ENCODE assay signal across 12 cellular contexts in genomic region chr21:38267991-38268858, GRCh38. TPM values are rescaled to one million over a fixed set of nuclear protein-coding genes. Genes with fewer than 3 reads are reported as not detected.
A peak's percentile ranks its signal among the peaks of the same experiment; 100 is the strongest.
DNase-seq lines count a peak whose midpoint lies in the region; ATAC-seq, FAIRE-seq and TF ChIP-seq lines count a peak whose summit lies in the region.
"Had no signal": no experiment of that assay in that cellular context is flagged by ENCODE, and none has a peak within 500 bp of the region (broad histone marks: within the 10 kb centered on the region; RNA-seq: fewer than 3 reads in every experiment).

No MANE protein-coding gene starts in this region.

- no peaks in the 10 kb centered on the region for H3K9me3 Mint-ChIP-seq in activated naive CD8-positive, alpha-beta T cell (ENCODE audit: low read depth)
- no peaks in the 10 kb centered on the region for H3K9me3 Mint-ChIP-seq in activated naive CD8-positive, alpha-beta T cell treated with anti-CD3 and anti-CD28 coated beads, Interleukin-2, amount 50 U/mL, for 24 hours
- H3K9me3 Mint-ChIP-seq in activated T-helper 17 cell treated with anti-CD3 and anti-CD28 coated beads, Interleukin-2, amount 50 U/mL, for 72 hours = no peaks in the 10 kb centered on the region
- H3K9me3 Mint-ChIP-seq: effector memory CD8-positive, alpha-beta T cell had no signal

- H3K9me3 ChIP-seq in kidney (ENCODE audit: control insufficient read depth in 1 of 2, low read length in 2 of 2) = no peaks in the 10 kb centered on the region
- no peaks in the 10 kb centered on the region for H3K9me3 ChIP-seq in SJCRH30 (replicated peaks)
- H3K9me3 ChIP-seq: tibial artery had no signal

- no peak for TF ChIP-seq CTCF in kidney (IDR thresholded peaks at IDR 0.05; ENCODE audit: borderline replicate concordance, extremely low read depth, insufficient read depth)

- no peak overlapping the region for H3K4me3 Mint-ChIP-seq in activated naive CD8-positive, alpha-beta T cell
- H3K4me3 Mint-ChIP-seq in activated naive CD8-positive, alpha-beta T cell treated with anti-CD3 and anti-CD28 coated beads, Interleukin-2, amount 50 U/mL, for 24 hours = no peak overlapping the region
- H3K4me3 Mint-ChIP-seq in activated T-helper 17 cell treated with anti-CD3 and anti-CD28 coated beads, Interleukin-2, amount 50 U/mL, for 72 hours = no peak overlapping the region
- H3K4me3 Mint-ChIP-seq: effector memory CD8-positive, alpha-beta T cell had no signal

- H3K4me1 ChIP-seq in kidney (ENCODE audit: control insufficient read depth in 1 of 2, insufficient read depth in 1 of 2, low read depth in 1 of 2, low read length in 2 of 2) (peaks cover 17 to 25% of the 10 kb centered on the region in 2 donors), SJCRH30 (no peaks in the 10 kb centered on the region)

- peaks cover 7% of the 10 kb centered on the region for H3K27me3 Mint-ChIP-seq in activated naive CD8-positive, alpha-beta T cell
- peaks cover 8% of the 10 kb centered on the region for H3K27me3 Mint-ChIP-seq in activated naive CD8-positive, alpha-beta T cell treated with anti-CD3 and anti-CD28 coated beads, Interleukin-2, amount 50 U/mL, for 24 hours
- H3K27me3 Mint-ChIP-seq in activated T-helper 17 cell treated with anti-CD3 and anti-CD28 coated beads, Interleukin-2, amount 50 U/mL, for 72 hours = peaks cover 18% of the 10 kb centered on the region

- DNase-seq in activated naive CD8-positive, alpha-beta T cell treated with anti-CD3 and anti-CD28 coated beads, Interleukin-2, amount 50 U/mL, for 24 hours = no peak
- DNase-seq in kidney (no peak), SJCRH30 (no peak), NCI-H1105 treated with DMSO at 0.1 percent for 48 hours (lab: John Stamatoyannopoulos, UW) (no peak)
- DNase-seq: activated effector memory CD4-positive, alpha-beta T cell treated with Interleukin-2 at 50 U/mL for 16 hours; effector memory CD8-positive, alpha-beta T cell; occipital lobe; tibial artery had no signal

- FAIRE-seq in kidney (lab: Jason Lieb, UNC) = no peak

- no peak for ATAC-seq in activated naive CD8-positive, alpha-beta T cell treated with anti-CD3 and anti-CD28 coated beads, Interleukin-2, amount 50 U/mL, for 24 hours
- ATAC-seq in activated T-helper 17 cell treated with anti-CD3 and anti-CD28 coated beads, Interleukin-2, amount 50 U/mL, for 72 hours (replicated peaks) = peak; percentile 76
- no peak for ATAC-seq in HG03469 (IDR thresholded peaks at IDR 0.05; ENCODE audit: unreplicated experiment)
- ATAC-seq in HG03457 (IDR thresholded peaks at IDR 0.05; ENCODE audit: unreplicated experiment) = no peak
- ATAC-seq: effector memory CD8-positive, alpha-beta T cell had no signal

- H3K4me3 ChIP-seq in kidney (ENCODE audit: low read length in 2 of 2) = peak overlapping the region in 1 of 2 donors; percentile 27
- H3K4me3 ChIP-seq in SJCRH30 = no peak overlapping the region
- H3K4me3 ChIP-seq: tibial artery had no signal

- H3K36me3 ChIP-seq in kidney (ENCODE audit: control insufficient read depth in 1 of 2, insufficient read depth in 2 of 2, low read length in 2 of 2) (no peaks in the 10 kb centered on the region), SJCRH30 (no peaks in the 10 kb centered on the region)
- H3K36me3 ChIP-seq: tibial artery had no signal

- peak overlapping the region in 1 of 2 donors; percentile 51 for H3K9ac ChIP-seq in kidney (ENCODE audit: low read length in 2 of 2)

- peak overlapping the region; percentile 8 for H3K27ac Mint-ChIP-seq in activated naive CD8-positive, alpha-beta T cell
- no peak overlapping the region for H3K27ac Mint-ChIP-seq in activated naive CD8-positive, alpha-beta T cell treated with anti-CD3 and anti-CD28 coated beads, Interleukin-2, amount 50 U/mL, for 24 hours
- peak overlapping the region; percentile 15 for H3K27ac Mint-ChIP-seq in activated T-helper 17 cell treated with anti-CD3 and anti-CD28 coated beads, Interleukin-2, amount 50 U/mL, for 72 hours
- H3K27ac Mint-ChIP-seq: effector memory CD8-positive, alpha-beta T cell had no signal

- H3K27ac ChIP-seq in kidney (ENCODE audit: low read depth in 2 of 2, low read length in 2 of 2) (peak overlapping the region; percentile 50 to 74), SJCRH30 (no peak overlapping the region)

- H3K36me3 Mint-ChIP-seq in activated naive CD8-positive, alpha-beta T cell = no peaks in the 10 kb centered on the region
- no peaks in the 10 kb centered on the region for H3K36me3 Mint-ChIP-seq in activated naive CD8-positive, alpha-beta T cell treated with anti-CD3 and anti-CD28 coated beads, Interleukin-2, amount 50 U/mL, for 24 hours (ENCODE audit: low read depth)
- H3K36me3 Mint-ChIP-seq in activated T-helper 17 cell treated with anti-CD3 and anti-CD28 coated beads, Interleukin-2, amount 50 U/mL, for 72 hours (ENCODE audit: low read depth) = no peaks in the 10 kb centered on the region

- 0 out of 2 replicates have a peak, but pooled peaks cover 2% of the 10 kb centered on the region for H3K27me3 ChIP-seq in SJCRH30
- H3K27me3 ChIP-seq: tibial artery had no signal

- H3K4me1 Mint-ChIP-seq in activated naive CD8-positive, alpha-beta T cell (ENCODE audit: low read depth) = no peaks in the 10 kb centered on the region
- peaks cover 23% of the 10 kb centered on the region for H3K4me1 Mint-ChIP-seq in activated naive CD8-positive, alpha-beta T cell treated with anti-CD3 and anti-CD28 coated beads, Interleukin-2, amount 50 U/mL, for 24 hours
- peaks cover 5% of the 10 kb centered on the region for H3K4me1 Mint-ChIP-seq in activated T-helper 17 cell treated with anti-CD3 and anti-CD28 coated beads, Interleukin-2, amount 50 U/mL, for 72 hours

- intact Hi-C loops in kidney (cut with DNase I) = no loop called here

RNA-seq across cellular contexts. Expression of gene KCNJ15, which starts 11.4 kb away (rescaled TPM):
- total RNA-seq in activated T-helper 17 cell treated with anti-CD3 and anti-CD28 coated beads, Interleukin-2, amount 50 U/mL, for 72 hours = under 1 TPM; 0.09 to 0.69 TPM
- total RNA-seq in kidney = 142 TPM
- 102 TPM for polyA plus RNA-seq in kidney (ENCODE audit: insufficient read depth, low read depth, low replicate concordance)
- total RNA-seq in SJCRH30 (2014; rRNA removed; shearing (Covaris generic)) = not detected in 2 replicates

Comparison
In these comparisons a context has a peak if more than half of its experiments do, and no peak if none do; other contexts are left out.
1. RNA of gene KCNJ15, which starts 11.4 kb away (total RNA-seq): 142 TPM in kidney (single experiment); 0.09 to 0.69 TPM in activated T-helper 17 cell treated with anti-CD3 and anti-CD28 coated beads, Interleukin-2, amount 50 U/mL, for 72 hours and not detected in SJCRH30; every median in the first group is over 10 times any median in the second.